Comparison of ENCODE assay signal across 1 cellular context in genomic region chr1:197892684-197893083, GRCh38.
TF ChIP-seq lines count a peak whose summit lies in the region.

No MANE protein-coding gene starts in this region.

TF ChIP-seq in HepG2, 621 proteins besides CTCF, POLR2A, EP300 and RAD21 (continued from another document and continues in another):
- TF ChIP-seq ZNF615 (CRISPR knock-in tag; IDR thresholded peaks at IDR 0.05; ENCODE audit: borderline replicate concordance): no peak
- TF ChIP-seq HNF4A (CRISPR knock-in tag; IDR thresholded peaks at IDR 0.05): peak; percentile 89
- TF ChIP-seq MIXL1 (CRISPR knock-in tag; IDR thresholded peaks at IDR 0.05): peak; percentile 54; the same call in 1 of the 2 replicates
- no peak for TF ChIP-seq EZH2 (conservative IDR thresholded peaks at IDR 0.05; ENCODE audit: low read depth, low read length)
- no peak for TF ChIP-seq ZNF782 (CRISPR knock-in tag; IDR thresholded peaks at IDR 0.05; ENCODE audit: borderline replicate concordance)
- peak; percentile 77 for TF ChIP-seq ARID5B (CRISPR knock-in tag; IDR thresholded peaks at IDR 0.05)
- peak; percentile 47; the same call in 1 of the 2 replicates for TF ChIP-seq ZGPAT (CRISPR knock-in tag; IDR thresholded peaks at IDR 0.05)
- no peak for TF ChIP-seq ZNF292 (CRISPR knock-in tag; IDR thresholded peaks at IDR 0.05; ENCODE audit: borderline replicate concordance, low read depth)
- no peak for TF ChIP-seq ZBED4 (CRISPR knock-in tag; IDR thresholded peaks at IDR 0.05; ENCODE audit: borderline replicate concordance)
- peak; percentile 46; the same call in 1 of the 2 replicates for TF ChIP-seq SOX5 (CRISPR knock-in tag; IDR thresholded peaks at IDR 0.05; ENCODE audit: borderline replicate concordance)
- no peak for TF ChIP-seq NFE2L1 (CRISPR knock-in tag; IDR thresholded peaks at IDR 0.05; ENCODE audit: borderline replicate concordance)
- no peak for TF ChIP-seq MZF1 (CRISPR knock-in tag; IDR thresholded peaks at IDR 0.05; ENCODE audit: borderline replicate concordance)
- TF ChIP-seq JUND (CRISPR knock-in tag; IDR thresholded peaks at IDR 0.05): no peak
- TF ChIP-seq SRF (IDR thresholded peaks at IDR 0.05; ENCODE audit: low read depth, low read length): no peak
- TF ChIP-seq ZBTB20 (CRISPR knock-in tag; IDR thresholded peaks at IDR 0.05; ENCODE audit: borderline replicate concordance, low read depth): peak; percentile 78; the same call in 1 of the 2 replicates
- peak; percentile 73 for TF ChIP-seq GATAD2A (CRISPR knock-in tag; IDR thresholded peaks at IDR 0.05)
- TF ChIP-seq KAT8 (CRISPR knock-in tag; IDR thresholded peaks at IDR 0.05): no peak
- TF ChIP-seq ZFX (CRISPR knock-in tag; IDR thresholded peaks at IDR 0.05; ENCODE audit: low read depth): no peak
- TF ChIP-seq ZNF670 (CRISPR knock-in tag; IDR thresholded peaks at IDR 0.05; ENCODE audit: borderline replicate concordance): 0 out of 2 replicates have a peak, but pooled peaks have one; percentile 35
- TF ChIP-seq ETS1 (CRISPR knock-in tag; IDR thresholded peaks at IDR 0.05): no peak
- TF ChIP-seq HOMEZ (CRISPR knock-in tag; IDR thresholded peaks at IDR 0.05; ENCODE audit: low read depth): no peak; the same call in 1 of the 2 replicates
- peak; percentile 42 for TF ChIP-seq PAXIP1 (CRISPR knock-in tag; conservative IDR thresholded peaks at IDR 0.05)
- TF ChIP-seq SIX4 (CRISPR knock-in tag; IDR thresholded peaks at IDR 0.05): no peak
- TF ChIP-seq ZNF546 (CRISPR knock-in tag; conservative IDR thresholded peaks at IDR 0.05): no peak
- TF ChIP-seq RARA (CRISPR knock-in tag; IDR thresholded peaks at IDR 0.05): no peak
- no peak for TF ChIP-seq KLF16 (CRISPR knock-in tag; IDR thresholded peaks at IDR 0.05)
- peak; percentile 79 for TF ChIP-seq HNF4G (IDR thresholded peaks at IDR 0.05; ENCODE audit: borderline replicate concordance, low read depth, low read length)
- no peak for TF ChIP-seq HNF4G (CRISPR knock-in tag; IDR thresholded peaks at IDR 0.05; ENCODE audit: borderline replicate concordance, low read depth)
- TF ChIP-seq ZNF432 (CRISPR knock-in tag; IDR thresholded peaks at IDR 0.05; ENCODE audit: borderline replicate concordance): no peak
- TF ChIP-seq ZNF318 (CRISPR knock-in tag; IDR thresholded peaks at IDR 0.05): no peak
- TF ChIP-seq ZNF468 (CRISPR knock-in tag; IDR thresholded peaks at IDR 0.05): no peak
- TF ChIP-seq SCMH1 (CRISPR knock-in tag; IDR thresholded peaks at IDR 0.05; ENCODE audit: borderline replicate concordance): no peak
- no peak for TF ChIP-seq ZKSCAN5 (CRISPR knock-in tag; IDR thresholded peaks at IDR 0.05)
